ENCODE assay signal across 4 cellular contexts in genomic region chr16:63230383-63230782, GRCh38.
"Had no signal": no experiment of that assay in that cellular context is flagged by ENCODE, and none has a peak within 500 bp of the region (broad histone marks: within the 10 kb centered on the region; RNA-seq: fewer than 3 reads in every experiment).

No MANE protein-coding gene starts in this region.

- H3K4me3 ChIP-seq: GM23338 had no signal

- ATAC-seq: GM23338 had no signal

- H2AFZ ChIP-seq: GM23338 had no signal

- H3K4me2 ChIP-seq: GM23338 had no signal

- DNase-seq: H9, HCEC 1CT, IMR-90 had no signal
